Comparison of ENCODE assay signal across 30 cellular contexts in the genomic region with DNA sequence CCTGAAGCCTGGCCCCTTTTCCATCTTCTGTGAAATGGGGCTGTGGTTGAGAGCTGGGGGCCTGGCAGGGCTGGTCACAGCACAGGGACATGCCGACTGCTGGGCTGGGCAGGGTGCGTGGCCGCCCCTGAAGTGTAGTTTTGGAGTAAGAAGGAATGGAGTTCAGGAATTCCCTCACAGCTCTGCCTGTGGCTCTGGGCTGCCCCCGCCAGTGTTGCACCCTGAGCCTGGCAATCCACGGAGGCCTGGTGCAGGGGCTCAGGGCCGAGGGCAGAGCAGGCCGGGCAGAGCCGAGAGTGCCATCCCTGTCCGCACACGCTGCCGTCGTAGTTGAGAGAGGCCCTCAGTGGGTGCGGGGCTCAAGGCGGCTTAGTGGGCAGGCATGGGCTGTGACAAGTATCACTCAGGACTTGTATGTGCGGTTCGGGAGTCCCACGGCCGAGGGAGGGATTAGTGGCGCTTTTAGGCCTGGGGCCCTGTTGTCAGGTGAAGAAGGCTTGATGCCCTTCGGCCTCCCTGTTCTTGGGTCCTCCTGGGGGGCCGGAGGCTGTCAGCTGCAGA. TPM values are rescaled to one million over a fixed set of nuclear protein-coding genes. Genes with fewer than 3 reads are reported as not detected.
"Had no signal": no experiment of that assay in that cellular context is flagged by ENCODE, and none has a peak within 500 bp of the region (broad histone marks: within the 10 kb centered on the region; RNA-seq: fewer than 3 reads in every experiment).

No MANE protein-coding gene starts in this region.

- H3K27me3 Mint-ChIP-seq: activated CD4-positive, alpha-beta memory T cell treated with anti-CD3 and anti-CD28 coated beads for 36 hours; activated CD4-positive, alpha-beta T cell treated with anti-CD3 and anti-CD28 coated beads, Interleukin-2, amount 10 ng/mL, durations not matched to agents 24 days and 14 days; activated naive CD8-positive, alpha-beta T cell treated with anti-CD3 and anti-CD28 coated beads, Interleukin-2, amount 10 ng/mL, durations not matched to agents 7 days and 5 days; naive thymus-derived CD4-positive, alpha-beta T cell had no signal

- H3K27ac Mint-ChIP-seq: activated CD4-positive, alpha-beta memory T cell treated with anti-CD3 and anti-CD28 coated beads for 36 hours; activated CD4-positive, alpha-beta T cell treated with anti-CD3 and anti-CD28 coated beads, Interleukin-2, amount 10 ng/mL, durations not matched to agents 24 days and 14 days; activated naive CD4-positive, alpha-beta T cell treated with anti-CD3 and anti-CD28 coated beads for 36 hours; activated naive CD8-positive, alpha-beta T cell treated with anti-CD3 and anti-CD28 coated beads, Interleukin-2, amount 10 ng/mL, durations not matched to agents 7 days and 5 days; activated T-helper 1 cell treated with anti-CD3 and anti-CD28 coated beads, Interleukin-12 subunit alpha, Interleukin-12 subunit beta, Interleukin-2, Interleukin-4 antibody, amounts not matched to agents 30 ng/mL and 10 ng/mL and 1 ng/mL, durations not matched to agents 14 hours and 24 hours and 36 hours had no signal

- DNase-seq: activated CD4-positive, alpha-beta memory T cell treated with anti-CD3 and anti-CD28 coated beads for 36 hours; activated CD4-positive, alpha-beta T cell treated with anti-CD3 and anti-CD28 coated beads, Interleukin-2, amount 10 ng/mL, durations not matched to agents 24 days and 14 days; activated CD4-positive, CD25-positive, alpha-beta regulatory T cell treated with anti-CD3 and anti-CD28 coated beads, Interleukin-2, amount 50 U/mL, for 72 hours; activated CD8-positive, alpha-beta memory T cell treated with anti-CD3 and anti-CD28 coated beads, Interleukin-2, amount 50 U/mL, for 4 hours; activated effector memory CD4-positive, alpha-beta T cell treated with anti-CD3 and anti-CD28 coated beads, Interleukin-2, amount 50 U/mL, for 16 hours; activated naive CD4-positive, alpha-beta T cell treated with anti-CD3 and anti-CD28 coated beads for 36 hours; activated naive CD8-positive, alpha-beta T cell treated with anti-CD3 and anti-CD28 coated beads, Interleukin-2, amount 10 ng/mL, durations not matched to agents 7 days and 5 days; activated T-cell treated with anti-CD3 and anti-CD28 coated beads, Interleukin-2, amount 50 U/mL, for 1 hour; foreskin keratinocyte; left colon; naive thymus-derived CD4-positive, alpha-beta T cell; stimulated activated CD4-positive, alpha-beta T cell treated with anti-CD3 and anti-CD28 coated beads, Interleukin-2, amount 100 ng/mL, for 48 hours; stimulated activated naive CD4-positive, alpha-beta T cell treated with Interleukin-2 at 50 U/mL for 16 hours; T-helper 2 cell had no signal

- H3K4me1 ChIP-seq: foreskin keratinocyte had no signal

- ATAC-seq: left colon; naive thymus-derived CD4-positive, alpha-beta T cell had no signal

- H3K9ac ChIP-seq: parathyroid adenoma had no signal

- H2AFZ ChIP-seq: parathyroid adenoma had no signal

- H3K27me3 ChIP-seq: brain microvascular endothelial cell, esophagus muscularis mucosa, foreskin keratinocyte, heart right ventricle, upper lobe of left lung, vagina had no signal

- H3K27ac ChIP-seq: brain microvascular endothelial cell, coronary artery, esophagus muscularis mucosa, foreskin keratinocyte, heart right ventricle, parathyroid adenoma, psoas muscle, thoracic aorta, upper lobe of left lung, vagina had no signal

- H3K4me3 Mint-ChIP-seq: activated CD4-positive, alpha-beta memory T cell treated with anti-CD3 and anti-CD28 coated beads for 36 hours; activated CD4-positive, alpha-beta T cell treated with anti-CD3 and anti-CD28 coated beads, Interleukin-2, amount 10 ng/mL, durations not matched to agents 24 days and 14 days; activated naive CD4-positive, alpha-beta T cell treated with anti-CD3 and anti-CD28 coated beads for 36 hours; activated naive CD8-positive, alpha-beta T cell treated with anti-CD3 and anti-CD28 coated beads, Interleukin-2, amount 10 ng/mL, durations not matched to agents 7 days and 5 days; activated T-helper 1 cell treated with anti-CD3 and anti-CD28 coated beads, Interleukin-12 subunit alpha, Interleukin-12 subunit beta, Interleukin-2, Interleukin-4 antibody, amounts not matched to agents 30 ng/mL and 10 ng/mL and 1 ng/mL, durations not matched to agents 14 hours and 24 hours and 36 hours; naive thymus-derived CD4-positive, alpha-beta T cell had no signal

- H3K4me3 ChIP-seq: coronary artery, esophagus muscularis mucosa, heart right ventricle, psoas muscle, thoracic aorta, upper lobe of left lung, vagina had no signal

- H3K9me3 ChIP-seq: esophagus muscularis mucosa, heart right ventricle, psoas muscle, thoracic aorta, upper lobe of left lung, vagina had no signal

RNA-seq across cellular contexts. Expression of a gene that starts 21.9 kb away (rescaled TPM):
- total RNA-seq: activated CD4-positive, alpha-beta memory T cell treated with anti-CD3 and anti-CD28 coated beads for 36 hours; activated CD4-positive, alpha-beta T cell treated with anti-CD3 and anti-CD28 coated beads, Interleukin-2, amount 10 ng/mL, durations not matched to agents 24 days and 14 days; activated CD8-positive, alpha-beta memory T cell treated with anti-CD3 and anti-CD28 coated beads for 36 hours; activated naive CD4-positive, alpha-beta T cell treated with anti-CD3 and anti-CD28 coated beads for 36 hours; activated T-helper 1 cell treated with anti-CD3 and anti-CD28 coated beads, Interleukin-12 subunit alpha, Interleukin-12 subunit beta, Interleukin-2, Interleukin-4 antibody, amounts not matched to agents 30 ng/mL and 10 ng/mL and 1 ng/mL, durations not matched to agents 14 hours and 24 hours and 36 hours; cardiac septum; foreskin keratinocyte; heart right ventricle; naive thymus-derived CD4-positive, alpha-beta T cell; vagina had no signal
- polyA plus RNA-seq: foreskin keratinocyte; naive thymus-derived CD4-positive, alpha-beta T cell; psoas muscle had no signal

RNA-seq across cellular contexts. Expression of a gene that starts 30.2 kb away (rescaled TPM):
- total RNA-seq: activated naive CD4-positive, alpha-beta T cell treated with anti-CD3 and anti-CD28 coated beads for 36 hours; astrocyte; cardiac septum; esophagus muscularis mucosa; foreskin keratinocyte; heart right ventricle; left colon; neural crest cell; psoas muscle; vagina had no signal
- polyA plus RNA-seq: foreskin keratinocyte, heart right ventricle had no signal

RNA-seq across cellular contexts. Expression of a gene that starts 56.2 kb away (rescaled TPM):
- total RNA-seq: activated CD4-positive, alpha-beta memory T cell treated with anti-CD3 and anti-CD28 coated beads for 36 hours; activated naive CD4-positive, alpha-beta T cell treated with anti-CD3 and anti-CD28 coated beads for 36 hours; cerebellum; foreskin keratinocyte; neural crest cell; occipital lobe had no signal
- polyA plus RNA-seq: foreskin keratinocyte had no signal
